Comparison of ENCODE assay signal across 8 cellular contexts in the genomic region with DNA sequence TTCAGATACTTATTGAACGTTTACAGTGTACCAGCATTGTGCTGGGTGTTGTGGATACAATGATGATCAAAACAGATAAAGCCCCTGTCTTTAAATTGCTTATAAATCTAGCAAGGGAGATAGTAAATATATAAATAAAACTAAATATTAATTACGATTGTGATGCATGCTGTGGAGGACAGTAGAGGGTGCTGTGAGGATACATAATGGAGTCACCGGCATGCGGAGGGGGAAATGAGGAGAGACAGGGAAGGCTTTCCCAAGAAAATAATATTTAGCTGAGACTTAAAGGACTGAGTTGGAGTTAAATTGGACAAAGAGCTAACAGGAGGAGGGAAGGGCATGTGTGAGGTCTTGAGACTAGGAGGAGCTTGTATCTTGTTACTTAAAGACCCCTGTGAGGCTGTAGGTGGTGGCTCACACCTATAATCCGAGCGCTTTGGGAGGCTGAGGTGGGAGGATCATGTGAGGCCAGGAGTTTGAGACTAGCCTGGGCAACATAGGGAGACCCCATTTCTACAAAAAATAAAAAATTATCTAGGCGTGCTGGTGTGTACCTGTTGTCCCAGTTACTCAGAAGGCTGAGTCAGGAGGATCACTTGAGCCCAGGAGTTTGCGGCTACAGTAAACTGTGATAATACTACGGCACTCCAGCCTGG. TPM values are rescaled to one million over a fixed set of nuclear protein-coding genes. Genes with fewer than 3 reads are reported as not detected.
A peak's percentile ranks its signal among the peaks of the same experiment; 100 is the strongest.
DNase-seq lines count a peak whose midpoint lies in the region; ATAC-seq, FAIRE-seq and TF ChIP-seq lines count a peak whose summit lies in the region.

No MANE protein-coding gene starts in this region.

- CTCF ChIA-PET in RWPE1 (lab: Yijun Ruan, JAX), result interaction anchor here (0.6 kb wide), 1 partner anchor 10 kb away, joined by 3 read pairs; no protein-coding TSS in a partner anchor

- 61 to 69% (median 68%) methylated on average over 9 of the region's 9 CpGs for WGBS in small intestine, 3 donors

- H3K4me3 Mint-ChIP-seq in activated naive CD8-positive, alpha-beta T cell, result peak overlapping the region; percentile 78
- no peak overlapping the region for H3K4me3 Mint-ChIP-seq in activated naive CD8-positive, alpha-beta T cell treated with anti-CD3 and anti-CD28 coated beads for 36 hours

- no peaks in the 10 kb centered on the region for H3K27me3 Mint-ChIP-seq in activated naive CD8-positive, alpha-beta T cell
- H3K27me3 Mint-ChIP-seq in activated naive CD8-positive, alpha-beta T cell treated with anti-CD3 and anti-CD28 coated beads for 36 hours, result peaks cover 3% of the 10 kb centered on the region

- H3K9me3 ChIP-seq in small intestine (ENCODE audit: control insufficient read depth, low read depth), result no peaks in the 10 kb centered on the region

- FAIRE-seq in small intestine (lab: Jason Lieb, UNC) (no peak), urothelium cell line (lab: Jason Lieb, UNC) (no peak)

- no peaks in the 10 kb centered on the region for H3K36me3 ChIP-seq in small intestine (ENCODE audit: control insufficient read depth in 2 of 2, insufficient read depth in 2 of 2, low read length in 2 of 2)

- H3K4me1 ChIP-seq in small intestine (ENCODE audit: control insufficient read depth in 2 of 2, insufficient read depth in 1 of 2, low read depth in 1 of 2, low read length in 1 of 2), result peaks cover 0 to 4% of the 10 kb centered on the region in 2 donors

- no peaks in the 10 kb centered on the region for H3K9me3 Mint-ChIP-seq in activated naive CD8-positive, alpha-beta T cell (ENCODE audit: low read depth)
- peaks cover 6% of the 10 kb centered on the region for H3K9me3 Mint-ChIP-seq in activated naive CD8-positive, alpha-beta T cell treated with anti-CD3 and anti-CD28 coated beads for 36 hours

- no peak for ATAC-seq in HG03457 (IDR thresholded peaks at IDR 0.05; ENCODE audit: unreplicated experiment)
- ATAC-seq in GM19351 (IDR thresholded peaks at IDR 0.05; ENCODE audit: unreplicated experiment), result no peak

- peaks cover 39% of the 10 kb centered on the region for H3K4me1 Mint-ChIP-seq in activated naive CD8-positive, alpha-beta T cell (ENCODE audit: low read depth)
- peaks cover 24% of the 10 kb centered on the region for H3K4me1 Mint-ChIP-seq in activated naive CD8-positive, alpha-beta T cell treated with anti-CD3 and anti-CD28 coated beads for 36 hours

- 0 out of 2 replicates have a peak, but pooled peaks have one; percentile 7 for TF ChIP-seq CTCF in RWPE1 (conservative IDR thresholded peaks at IDR 0.05; ENCODE audit: low read depth)
- TF ChIP-seq CTCF in fibroblast of the aortic adventitia (IDR thresholded peaks at IDR 0.05; ENCODE audit: insufficient read depth, low read length), result peak; percentile 68

- no peak for DNase-seq in activated naive CD8-positive, alpha-beta T cell treated with anti-CD3 and anti-CD28 coated beads for 36 hours
- DNase-seq in RWPE1 (ENCODE audit: low spot score), result no peak
- DNase-seq in fibroblast of the aortic adventitia (ENCODE audit: low read depth), result peak; percentile 81
- peak; percentile 14 for DNase-seq in small intestine
- no peak for DNase-seq in urothelium cell line (ENCODE audit: low spot score)

- H3K36me3 Mint-ChIP-seq in activated naive CD8-positive, alpha-beta T cell, result peaks cover 5% of the 10 kb centered on the region
- peaks cover 21% of the 10 kb centered on the region for H3K36me3 Mint-ChIP-seq in activated naive CD8-positive, alpha-beta T cell treated with anti-CD3 and anti-CD28 coated beads for 36 hours

- peaks cover 0 to 1% of the 10 kb centered on the region in 2 donors for H3K27me3 ChIP-seq in small intestine (ENCODE audit: control insufficient read depth in 2 of 2, insufficient read depth in 2 of 2, low read length in 2 of 2)

- H3K27ac ChIP-seq in RWPE1, result no peak overlapping the region
- no peak overlapping the region for H3K27ac ChIP-seq in small intestine (ENCODE audit: low read depth in 1 of 2, low read length in 1 of 2)

- H3K27ac Mint-ChIP-seq in activated naive CD8-positive, alpha-beta T cell, result no peak overlapping the region
- no peak overlapping the region for H3K27ac Mint-ChIP-seq in activated naive CD8-positive, alpha-beta T cell treated with anti-CD3 and anti-CD28 coated beads for 36 hours

- POLR2A ChIA-PET in RWPE1 (lab: Yijun Ruan, JAX; ENCODE audit: low non-redundant PET), result interaction anchor here (1.1 kb wide), 1 partner anchor 146 kb away, joined by 3 read pairs; no protein-coding TSS in a partner anchor

- H3K4me3 ChIP-seq in fibroblast of the aortic adventitia (ENCODE audit: low read depth, low read length), result no peak overlapping the region
- no peak overlapping the region for H3K4me3 ChIP-seq in small intestine (ENCODE audit: low read depth in 1 of 2, low read length in 2 of 2)

RNA-seq across cellular contexts. Expression of gene DHRS7B, which starts 2.4 kb away (rescaled TPM):
- 10 to 100 TPM; 19.2 to 20.3 TPM for total RNA-seq in activated naive CD8-positive, alpha-beta T cell treated with anti-CD3 and anti-CD28 coated beads for 36 hours
- total RNA-seq in fibroblast of the aortic adventitia (ENCODE audit: low replicate concordance), result 12.7 and 15.6 TPM in 2 replicates
- polyA plus RNA-seq in small intestine, result 10 to 100 TPM; 23.5 to 33.7 (median 27.3) TPM

Comparison
In these comparisons a context has a peak if more than half of its experiments do, and no peak if none do; other contexts are left out.
1. DNase-seq: peak in fibroblast of the aortic adventitia (single experiment) and small intestine (single experiment); none in activated naive CD8-positive, alpha-beta T cell treated with anti-CD3 and anti-CD28 coated beads for 36 hours (single experiment), RWPE1 (single experiment) and urothelium cell line (single experiment).